In genomic region chr7:40306596-40306995, GRCh38 we compare ENCODE assay signal across 19 cellular contexts.
DNase-seq lines count a peak whose midpoint lies in the region; ATAC-seq and TF ChIP-seq lines count a peak whose summit lies in the region.
"Had no signal": no experiment of that assay in that cellular context is flagged by ENCODE, and none has a peak within 500 bp of the region (broad histone marks: within the 10 kb centered on the region; RNA-seq: fewer than 3 reads in every experiment).

No MANE protein-coding gene starts in this region.

- no peak for TF ChIP-seq CTCF in chondrocyte (IDR thresholded peaks at IDR 0.05)

- no peaks in the 10 kb centered on the region for H3K36me3 Mint-ChIP-seq in chondrocyte (ENCODE audit: low read depth)

- ATAC-seq in HG02623 (IDR thresholded peaks at IDR 0.05; ENCODE audit: unreplicated experiment) = no peak
- ATAC-seq: activated CD4-positive, alpha-beta T cell treated with anti-CD3 and anti-CD28 coated beads for 36 hours; lower lobe of right lung; sciatic nerve had no signal

- no peaks in the 10 kb centered on the region for H3K27me3 Mint-ChIP-seq in chondrocyte (ENCODE audit: low read depth)
- H3K27me3 Mint-ChIP-seq: activated CD4-positive, alpha-beta T cell treated with anti-CD3 and anti-CD28 coated beads for 36 hours had no signal

- H3K4me1 Mint-ChIP-seq in chondrocyte (ENCODE audit: low read depth) = peaks cover 81% of the 10 kb centered on the region
- H3K4me1 Mint-ChIP-seq: neural crest cell had no signal

- peaks cover 6% of the 10 kb centered on the region for H3K9me3 Mint-ChIP-seq in chondrocyte (ENCODE audit: low read depth)
- H3K9me3 Mint-ChIP-seq: T-helper 1 cell treated with Interleukin-12 subunit alpha and Interleukin-12 subunit beta and Interleukin-4 antibody, amounts not matched to agents 30 μg/mL and 1 μg/mL, for 36 hours had no signal

- H3K27ac Mint-ChIP-seq in chondrocyte (ENCODE audit: unreplicated experiment) = peak overlapping the region; percentile 74
- H3K27ac Mint-ChIP-seq: activated CD4-positive, alpha-beta T cell treated with anti-CD3 and anti-CD28 coated beads for 36 hours; T-helper 1 cell treated with Interleukin-12 subunit alpha and Interleukin-12 subunit beta and Interleukin-4 antibody, amounts not matched to agents 30 μg/mL and 1 μg/mL, for 36 hours had no signal

- peak; percentile 47 for DNase-seq in AG08395 (ENCODE audit: low spot score)
- DNase-seq in HT1080 (ENCODE audit: low read depth) = peak; percentile 25
- no peak for DNase-seq in chondrocyte (ENCODE audit: low spot score)
- peak; percentile 65 for DNase-seq in kidney glomerular epithelial cell (lab: John Stamatoyannopoulos, UW)
- no peak for DNase-seq in NCI-H1436 treated with DMSO at 0.1 percent for 48 hours (lab: John Stamatoyannopoulos, UW)
- no peak for DNase-seq in NCI-H1436 (lab: John Stamatoyannopoulos, UW)
- DNase-seq in NCI-H1694 (lab: John Stamatoyannopoulos, UW) = no peak
- DNase-seq: activated CD4-positive, alpha-beta T cell treated with anti-CD3 and anti-CD28 coated beads for 36 hours; activated CD8-positive, alpha-beta memory T cell treated with anti-CD3 and anti-CD28 coated beads, Interleukin-2, amount 50 U/mL, for 48 hours; activated naive CD4-positive, alpha-beta T cell treated with anti-CD3 and anti-CD28 coated beads, Interleukin-2, amount 50 U/mL, for 16 hours; central memory CD4-positive, alpha-beta T cell; KG1; lower lobe of right lung; NCI-H187; stimulated activated naive CD4-positive, alpha-beta T cell had no signal

- H3K4me3 Mint-ChIP-seq in chondrocyte (ENCODE audit: unreplicated experiment) = no peak overlapping the region
- H3K4me3 Mint-ChIP-seq: activated CD4-positive, alpha-beta T cell treated with anti-CD3 and anti-CD28 coated beads for 36 hours; neural crest cell; T-helper 1 cell treated with Interleukin-12 subunit alpha and Interleukin-12 subunit beta and Interleukin-4 antibody, amounts not matched to agents 30 μg/mL and 1 μg/mL, for 36 hours had no signal

Comparison
In these comparisons a context has a peak if more than half of its experiments do, and no peak if none do; other contexts are left out.
1. DNase-seq: peak in AG08395 (single experiment), HT1080 (single experiment) and kidney glomerular epithelial cell (single experiment); none in chondrocyte (single experiment), NCI-H1436 treated with DMSO at 0.1 percent for 48 hours (single experiment), NCI-H1436 (single experiment) and NCI-H1694 (single experiment).